Comparison of ENCODE assay signal across 9 cellular contexts in genomic region chr9:75071530-75072122, GRCh38. TPM values are rescaled to one million over a fixed set of nuclear protein-coding genes. Genes with fewer than 3 reads are reported as not detected.
DNase-seq lines count a peak whose midpoint lies in the region; ATAC-seq and TF ChIP-seq lines count a peak whose summit lies in the region.
"Had no signal": no experiment of that assay in that cellular context is flagged by ENCODE, and none has a peak within 500 bp of the region (broad histone marks: within the 10 kb centered on the region; RNA-seq: fewer than 3 reads in every experiment).

No MANE protein-coding gene starts in this region.

- no peaks in the 10 kb centered on the region for H3K9me3 Mint-ChIP-seq in activated CD4-positive, alpha-beta T cell treated with anti-CD3 and anti-CD28 coated beads, Interleukin-2, amount 10 ng/mL, durations not matched to agents 7 days and 5 days
- H3K9me3 Mint-ChIP-seq: neural crest cell had no signal

- no peak for TF ChIP-seq POLR2A in suprapubic skin (IDR thresholded peaks at IDR 0.05)
- no peak for TF ChIP-seq POLR2A in right lobe of liver (IDR thresholded peaks at IDR 0.05)
- no peak for TF ChIP-seq POLR2A in adrenal gland (IDR thresholded peaks at IDR 0.05)

- H3K27me3 Mint-ChIP-seq in activated CD4-positive, alpha-beta T cell treated with anti-CD3 and anti-CD28 coated beads, Interleukin-2, amount 10 ng/mL, durations not matched to agents 7 days and 5 days: no peaks in the 10 kb centered on the region

- POLR2A ChIA-PET in activated CD4-positive, alpha-beta T cell treated with anti-CD3 and anti-CD28 coated beads, Interleukin-2, amount 10 ng/mL, durations not matched to agents 7 days and 5 days (lab: Charles Lee): no interaction called here

- H3K4me3 ChIP-seq in suprapubic skin (no peak overlapping the region), right lobe of liver (no peak overlapping the region), adrenal gland (no peak overlapping the region)

- intact Hi-C loops in head of caudate nucleus (cut with DNase I) (no loop called here), right lobe of liver (cut with DNase I) (loop anchor here in 1 of 2 donors (10.0 kb wide), 1 partner anchor 297 kb away; no protein-coding TSS in a partner anchor), adrenal gland (cut with DNase I) (no loop called here)

- peak; percentile 35 for DNase-seq in ELR (ENCODE audit: low read depth)
- DNase-seq in activated CD4-positive, alpha-beta T cell treated with anti-CD3 and anti-CD28 coated beads, Interleukin-2, amount 10 ng/mL, durations not matched to agents 7 days and 5 days: peak; percentile 52
- peak; percentile 44 to 93 (median 74) for DNase-seq in head of caudate nucleus
- no peak for DNase-seq in suprapubic skin (ENCODE audit: low spot score in 2 of 2)
- no peak for DNase-seq in COR-L47 (lab: John Stamatoyannopoulos, UW)
- no peak for DNase-seq in right lobe of liver
- DNase-seq in adrenal gland: no peak

- H3K4me3 Mint-ChIP-seq in activated CD4-positive, alpha-beta T cell treated with anti-CD3 and anti-CD28 coated beads, Interleukin-2, amount 10 ng/mL, durations not matched to agents 7 days and 5 days: no peak overlapping the region
- H3K4me3 Mint-ChIP-seq: neural crest cell had no signal

- H3K27me3 ChIP-seq in suprapubic skin (no peaks in the 10 kb centered on the region), right lobe of liver (no peaks in the 10 kb centered on the region), adrenal gland (no peaks in the 10 kb centered on the region)

- ATAC-seq in HG02973 (IDR thresholded peaks at IDR 0.05; ENCODE audit: unreplicated experiment): peak; percentile 88
- no peak for ATAC-seq in right lobe of liver

- peaks cover 4% of the 10 kb centered on the region for H3K4me1 ChIP-seq in suprapubic skin
- H3K4me1 ChIP-seq in right lobe of liver: no peaks in the 10 kb centered on the region
- H3K4me1 ChIP-seq in adrenal gland (replicated peaks in 1 of 2): peaks cover 0 to 5% of the 10 kb centered on the region in 2 donors

- CTCF ChIA-PET in activated CD4-positive, alpha-beta T cell treated with anti-CD3 and anti-CD28 coated beads, Interleukin-2, amount 10 ng/mL, durations not matched to agents 7 days and 5 days (lab: Charles Lee): interaction anchor here (0.6 kb wide), 1 partner anchor 100 kb away, joined by 3 read pairs; no protein-coding TSS in a partner anchor

- peaks cover 43% of the 10 kb centered on the region for H3K36me3 Mint-ChIP-seq in activated CD4-positive, alpha-beta T cell treated with anti-CD3 and anti-CD28 coated beads, Interleukin-2, amount 10 ng/mL, durations not matched to agents 7 days and 5 days (ENCODE audit: low read depth)

- H3K4me1 Mint-ChIP-seq in activated CD4-positive, alpha-beta T cell treated with anti-CD3 and anti-CD28 coated beads, Interleukin-2, amount 10 ng/mL, durations not matched to agents 7 days and 5 days: peaks cover 27% of the 10 kb centered on the region
- H3K4me1 Mint-ChIP-seq: neural crest cell had no signal

- peak overlapping the region; percentile 43 for H3K27ac ChIP-seq in suprapubic skin
- H3K27ac ChIP-seq in right lobe of liver: no peak overlapping the region
- no peak overlapping the region for H3K27ac ChIP-seq in adrenal gland

- peaks cover under 1% of the 10 kb centered on the region for H3K36me3 ChIP-seq in suprapubic skin
- peaks cover 0 to 18% (median 0%) of the 10 kb centered on the region in 4 donors for H3K36me3 ChIP-seq in right lobe of liver
- H3K36me3 ChIP-seq in adrenal gland (replicated peaks in 1 of 2): peaks cover 0 to 4% of the 10 kb centered on the region in 2 donors

- TF ChIP-seq EP300 in suprapubic skin (IDR thresholded peaks at IDR 0.05): no peak

- TF ChIP-seq CTCF in suprapubic skin (IDR thresholded peaks at IDR 0.05) (no peak), right lobe of liver (IDR thresholded peaks at IDR 0.05) (no peak), adrenal gland (IDR thresholded peaks at IDR 0.05) (no peak)

- peak overlapping the region; percentile 74 for H3K27ac Mint-ChIP-seq in activated CD4-positive, alpha-beta T cell treated with anti-CD3 and anti-CD28 coated beads, Interleukin-2, amount 10 ng/mL, durations not matched to agents 7 days and 5 days

- WGBS in suprapubic skin: 49% methylated on average over 5 of the region's 5 CpGs
- 83% methylated on average over 2 of the region's 5 CpGs for WGBS in right lobe of liver (ENCODE audit: insufficient coverage, low coverage, low lambda C conversion rate, missing lambda C conversion rate)
- 82 to 87% (median 85%) methylated on average over 5 of the region's 5 CpGs for WGBS in adrenal gland, 4 donors

- H3K9me3 ChIP-seq in suprapubic skin (no peaks in the 10 kb centered on the region), right lobe of liver (no peaks in the 10 kb centered on the region), adrenal gland (replicated peaks in 1 of 3) (no peaks in the 10 kb centered on the region)

RNA-seq across cellular contexts. Expression of gene NMRK1, which starts 16.3 kb away (rescaled TPM):
- 10 to 100 TPM; 43.5 to 53.2 TPM for total RNA-seq in activated CD4-positive, alpha-beta T cell treated with anti-CD3 and anti-CD28 coated beads, Interleukin-2, amount 10 ng/mL, durations not matched to agents 7 days and 5 days
- total RNA-seq in suprapubic skin: 10 to 100 TPM; 22.1 to 63.3 (median 33.7) TPM
- 10 to 100 TPM; 19.6 to 29.9 (median 21.9) TPM for total RNA-seq in right lobe of liver
- 10 to 100 TPM in 6 of 8 donors, 1 to 10 TPM in 2; 4.3 to 27.4 (median 20.2) TPM for total RNA-seq in adrenal gland
- polyA plus RNA-seq in adrenal gland: 10 to 100 TPM; 22.4 to 93.2 (median 29.8) TPM

RNA-seq across cellular contexts. Expression of gene OSTF1, which starts 16.7 kb away (rescaled TPM):
- total RNA-seq in activated CD4-positive, alpha-beta T cell treated with anti-CD3 and anti-CD28 coated beads, Interleukin-2, amount 10 ng/mL, durations not matched to agents 7 days and 5 days: 100 to 1,000 TPM; 117 to 139 TPM
- total RNA-seq in suprapubic skin (10 to 100 TPM; 32.3 to 46.3 (median 44.3) TPM), right lobe of liver (10 to 100 TPM; 19.7 to 34.6 (median 24.7) TPM), adrenal gland (10 to 100 TPM; 32.5 to 52.2 (median 35.7) TPM)
- polyA plus RNA-seq in adrenal gland: 10 to 100 TPM; 21.0 to 41.4 (median 29.4) TPM

RNA-seq across cellular contexts. Expression of gene CARNMT1, which starts 43.5 kb away (rescaled TPM):
- 10 to 100 TPM; 28.7 to 32.3 TPM for total RNA-seq in activated CD4-positive, alpha-beta T cell treated with anti-CD3 and anti-CD28 coated beads, Interleukin-2, amount 10 ng/mL, durations not matched to agents 7 days and 5 days
- total RNA-seq in suprapubic skin: 10 to 100 TPM; 16.4 to 24.8 (median 22.0) TPM
- 10 to 100 TPM; 11.5 to 24.3 (median 15.5) TPM for total RNA-seq in right lobe of liver
- total RNA-seq in adrenal gland: 10 to 100 TPM; 11.3 to 76.8 (median 16.8) TPM
- polyA plus RNA-seq in adrenal gland: 10 to 100 TPM in 1 of 3 donors, 1 to 10 TPM in 2; 3.3 to 13.4 (median 4.1) TPM

Comparison
In these comparisons a context has a peak if more than half of its experiments do, and no peak if none do; other contexts are left out.
1. DNase-seq: peak in ELR (single experiment), activated CD4-positive, alpha-beta T cell treated with anti-CD3 and anti-CD28 coated beads, Interleukin-2, amount 10 ng/mL, durations not matched to agents 7 days and 5 days (single experiment) and head of caudate nucleus (42 of 42); none in suprapubic skin (0 of 2), COR-L47 (single experiment), right lobe of liver (0 of 3) and adrenal gland (0 of 7).